8 cellular contexts compared by ENCODE assay signal in the genomic region with DNA sequence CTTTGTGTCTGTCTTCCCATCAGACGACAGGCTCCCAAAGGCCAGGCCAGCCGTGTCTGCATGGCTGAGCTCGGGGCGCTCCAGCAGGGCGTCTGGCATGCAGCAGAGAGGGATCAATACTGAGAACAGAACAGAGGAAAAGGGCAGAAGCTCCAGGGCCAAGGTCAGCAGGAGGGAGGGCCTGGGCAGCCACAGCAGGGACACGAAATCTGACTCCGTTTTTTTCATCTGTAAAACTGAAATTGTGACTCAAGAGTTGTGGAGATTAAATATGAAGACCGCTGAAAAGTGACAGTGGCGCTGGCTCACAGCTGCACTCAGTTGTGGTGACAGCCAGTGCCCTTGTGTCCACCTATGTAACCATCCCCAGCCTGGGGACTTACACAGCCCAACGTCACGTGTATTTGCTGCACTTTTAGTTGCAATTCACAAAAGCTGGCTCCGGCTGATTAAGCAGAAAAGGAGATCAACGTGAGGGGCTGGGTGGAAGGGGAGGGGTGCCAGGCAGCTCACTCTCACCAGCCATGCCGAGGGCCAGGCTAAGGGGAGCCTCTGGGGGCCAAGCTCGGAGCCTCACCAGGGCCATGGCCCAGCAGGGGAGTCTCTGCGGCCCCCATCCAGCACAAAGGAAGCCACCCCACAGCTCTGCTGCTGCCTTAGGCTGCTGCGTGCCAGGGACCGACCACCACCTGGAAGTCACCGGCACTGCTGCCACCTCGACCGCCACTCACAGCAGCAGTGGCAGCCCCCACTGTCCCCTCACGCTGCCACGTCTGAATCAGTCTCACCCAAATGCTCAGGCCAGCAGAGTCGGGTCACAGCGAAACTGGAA.
A peak's percentile ranks its signal among the peaks of the same experiment; 100 is the strongest.
DNase-seq lines count a peak whose midpoint lies in the region; TF ChIP-seq lines count a peak whose summit lies in the region.

No MANE protein-coding gene starts in this region.

- intact Hi-C loops in activated CD4-positive, alpha-beta T cell treated with anti-CD3 and anti-CD28 coated beads, Interleukin-2, amount 10 ng/mL, durations not matched to agents 24 days and 14 days (cut with micrococcal nuclease), result loop anchor here (1.0 to 10.0 kb wide), 5 partner anchors 80 to 458 kb away; no protein-coding TSS in a partner anchor

- TF ChIP-seq CTCF in KMS-11 (conservative IDR thresholded peaks at IDR 0.05; ENCODE audit: low read depth, low read length) (no peak), coronary artery (IDR thresholded peaks at IDR 0.05) (no peak), neural crest cell (conservative IDR thresholded peaks at IDR 0.05) (no peak)

- no peak for DNase-seq in activated CD4-positive, alpha-beta T cell treated with anti-CD3 and anti-CD28 coated beads, Interleukin-2, amount 10 ng/mL, durations not matched to agents 24 days and 14 days
- no peak for DNase-seq in activated CD4-positive, alpha-beta T cell treated with anti-CD3 and anti-CD28 coated beads for 4 hours
- DNase-seq in coronary artery (ENCODE audit: low spot score), result no peak
- DNase-seq in neural crest cell (ENCODE audit: low read depth, low spot score), result peak; percentile 26
- no peak for DNase-seq in stimulated activated CD4-positive, alpha-beta T cell treated with anti-CD3 and anti-CD28 coated beads, Interleukin-4, amount 100 ng/mL, for 4 hours
- DNase-seq in NCI-H1694 (lab: John Stamatoyannopoulos, UW), result no peak
- no peak for DNase-seq in cortex of kidney (lab: John Stamatoyannopoulos, UW)

- no peaks in the 10 kb centered on the region for H3K79me2 ChIP-seq in KMS-11 (ENCODE audit: insufficient read depth, low read depth)

- H2AFZ ChIP-seq in KMS-11 (ENCODE audit: low read depth), result peak overlapping the region; percentile 30; the same call in 1 of the 2 replicates

- no peaks in the 10 kb centered on the region for H3K9me3 Mint-ChIP-seq in activated CD4-positive, alpha-beta T cell treated with anti-CD3 and anti-CD28 coated beads, Interleukin-2, amount 10 ng/mL, durations not matched to agents 24 days and 14 days
- no peaks in the 10 kb centered on the region for H3K9me3 Mint-ChIP-seq in neural crest cell

- no peaks in the 10 kb centered on the region for H3K27me3 Mint-ChIP-seq in activated CD4-positive, alpha-beta T cell treated with anti-CD3 and anti-CD28 coated beads, Interleukin-2, amount 10 ng/mL, durations not matched to agents 24 days and 14 days
- H3K27me3 Mint-ChIP-seq in neural crest cell (ENCODE audit: low read depth), result no peaks in the 10 kb centered on the region

- H3K27ac Mint-ChIP-seq in activated CD4-positive, alpha-beta T cell treated with anti-CD3 and anti-CD28 coated beads, Interleukin-2, amount 10 ng/mL, durations not matched to agents 24 days and 14 days, result peak overlapping the region; percentile 77
- peak overlapping the region; percentile 97 for H3K27ac Mint-ChIP-seq in neural crest cell (ENCODE audit: unreplicated experiment)

- no peaks in the 10 kb centered on the region for H4K20me1 ChIP-seq in KMS-11 (ENCODE audit: insufficient read depth)

- H3K9ac ChIP-seq in KMS-11, result no peak overlapping the region

- H3K27ac ChIP-seq in KMS-11, result no peak overlapping the region
- no peak overlapping the region for H3K27ac ChIP-seq in coronary artery

- no peak overlapping the region for H3K4me3 ChIP-seq in KMS-11 (IDR thresholded peaks at IDR 0.05; ENCODE audit: insufficient read depth, low read depth, low read length)
- peak overlapping the region; percentile 54 for H3K4me3 ChIP-seq in coronary artery

- no peaks in the 10 kb centered on the region for H3K36me3 ChIP-seq in KMS-11 (ENCODE audit: insufficient read depth)

- no peaks in the 10 kb centered on the region for H3K27me3 ChIP-seq in KMS-11 (ENCODE audit: insufficient read depth, low read depth)

- H3K4me2 ChIP-seq in KMS-11, result no peak overlapping the region

- peaks cover 7% of the 10 kb centered on the region for H3K4me1 Mint-ChIP-seq in activated CD4-positive, alpha-beta T cell treated with anti-CD3 and anti-CD28 coated beads, Interleukin-2, amount 10 ng/mL, durations not matched to agents 24 days and 14 days
- peaks cover 33% of the 10 kb centered on the region for H3K4me1 Mint-ChIP-seq in neural crest cell

- H3K36me3 Mint-ChIP-seq in activated CD4-positive, alpha-beta T cell treated with anti-CD3 and anti-CD28 coated beads, Interleukin-2, amount 10 ng/mL, durations not matched to agents 24 days and 14 days (ENCODE audit: low read depth), result peaks cover 3% of the 10 kb centered on the region
- H3K36me3 Mint-ChIP-seq in neural crest cell (ENCODE audit: low read depth), result peaks cover 6% of the 10 kb centered on the region

- no peaks in the 10 kb centered on the region for H3K4me1 ChIP-seq in KMS-11 (ENCODE audit: low read depth, poor library complexity, severe bottlenecking)

- peak overlapping the region; percentile 34 for H3K4me3 Mint-ChIP-seq in activated CD4-positive, alpha-beta T cell treated with anti-CD3 and anti-CD28 coated beads, Interleukin-2, amount 10 ng/mL, durations not matched to agents 24 days and 14 days
- peak overlapping the region; percentile 84 for H3K4me3 Mint-ChIP-seq in neural crest cell
